In the genomic region with DNA sequence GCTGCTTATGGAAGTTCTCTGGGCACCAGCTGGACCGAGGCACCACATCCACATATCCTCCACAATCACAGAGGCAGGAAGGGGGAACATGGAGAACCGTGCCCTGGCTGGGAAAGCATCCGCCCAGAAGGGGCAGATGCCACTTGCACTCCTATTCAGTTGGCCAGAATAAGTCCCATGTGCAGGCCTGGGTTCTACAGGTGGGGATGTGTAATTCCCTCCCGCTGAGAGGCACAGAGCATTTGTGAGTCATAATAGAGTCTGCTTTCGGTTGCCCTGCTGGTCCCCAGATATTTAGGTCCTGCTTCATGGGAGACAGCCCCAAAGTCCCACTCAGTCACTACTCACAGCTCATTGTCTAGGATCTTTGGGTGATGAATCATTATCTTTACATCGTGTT, we compare ENCODE assay signal across 26 cellular contexts.
"Had no signal": no experiment of that assay in that cellular context is flagged by ENCODE, and none has a peak within 500 bp of the region (broad histone marks: within the 10 kb centered on the region; RNA-seq: fewer than 3 reads in every experiment).

No MANE protein-coding gene starts in this region.

- ATAC-seq: heart right ventricle; left cardiac atrium; left lung; mucosa of descending colon; natural killer cell treated with Interleukin-12 subunit alpha and Interleukin-12 subunit beta and Interleukin-15 and Interleukin-18, amount 100 ng/mL, for 72 hours; stimulated activated effector memory CD8-positive, alpha-beta T cell treated with anti-CD3 and anti-CD28 coated beads, Interleukin-12 subunit alpha, Interleukin-12 subunit beta, amount 100 ng/mL, for 72 hours had no signal

- H3K4me1 ChIP-seq: esophagus muscularis mucosa, left lung, prostate gland, right atrium auricular region, sigmoid colon, stomach, thyroid gland had no signal

- H3K9me3 ChIP-seq: mucosa of descending colon, neutrophil, prostate gland, thyroid gland had no signal

- DNase-seq: dermis blood vessel endothelial cell; effector memory CD4-positive, alpha-beta T cell; foreskin melanocyte; glutamatergic neuron; heart right ventricle; kidney; left cardiac atrium; left lung; mesenchymal stem cell; mucosa of descending colon; naive B cell; sigmoid colon; stimulated activated CD4-positive, alpha-beta T cell treated with anti-CD3 and anti-CD28 coated beads, Interleukin-2, amount 100 ng/mL, for 24 hours; stimulated activated CD4-positive, alpha-beta T cell treated with anti-CD3 and anti-CD28 coated beads, Interleukin-4, amount 100 ng/mL, for 24 hours; stimulated activated naive CD4-positive, alpha-beta T cell treated with Interleukin-2 at 50 U/mL for 16 hours; stomach; thyroid gland; trophoblast cell had no signal

- H3K27ac ChIP-seq: coronary artery, esophagus muscularis mucosa, heart right ventricle, left lung, neutrophil, prostate gland, right atrium auricular region, sigmoid colon, stomach, thyroid gland had no signal

- H3K27me3 ChIP-seq: right atrium auricular region, sigmoid colon, thyroid gland had no signal

- FAIRE-seq: endothelial cell of umbilical vein, kidney had no signal

- H3K36me3 ChIP-seq: esophagus muscularis mucosa, heart right ventricle, left lung, neutrophil, prostate gland, right atrium auricular region, sigmoid colon, stomach, thyroid gland had no signal

- H3K4me3 ChIP-seq: coronary artery, esophagus muscularis mucosa, heart right ventricle, left lung, mucosa of descending colon, prostate gland, right atrium auricular region, sigmoid colon, stomach, thyroid gland had no signal
